ENCODE assay signal across 1 cellular context in the genomic region with DNA sequence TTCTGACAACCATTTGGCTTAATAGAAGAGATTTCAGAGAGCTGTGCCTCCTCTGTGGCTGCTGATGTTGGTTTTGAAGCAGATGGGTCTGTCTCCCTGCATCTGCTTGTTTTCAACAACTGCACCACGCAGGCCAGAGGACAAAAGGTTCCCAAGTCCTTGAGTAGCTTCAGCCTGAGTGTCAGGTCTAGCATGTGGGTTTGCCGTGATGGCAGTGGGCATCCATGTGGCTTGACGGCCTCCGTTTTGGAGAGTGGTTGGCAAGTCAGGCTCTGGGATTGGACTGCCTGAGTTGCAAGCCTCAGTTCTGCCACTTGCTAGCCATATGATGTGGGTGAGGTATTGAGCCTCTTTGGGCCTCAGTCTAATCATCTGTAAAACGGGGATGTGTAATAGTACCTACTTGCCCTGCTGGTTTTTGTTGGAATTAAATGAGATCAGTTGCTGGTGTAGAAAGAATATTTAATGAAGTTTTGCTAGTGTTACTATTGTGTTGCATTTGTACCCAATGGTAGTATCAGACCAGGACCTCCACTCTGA.
TF ChIP-seq lines count a peak whose summit lies in the region.

No MANE protein-coding gene starts in this region.

TF ChIP-seq in GM23338, 12 proteins besides CTCF, POLR2A, EP300 and RAD21:
- TF ChIP-seq, protein P1, sequence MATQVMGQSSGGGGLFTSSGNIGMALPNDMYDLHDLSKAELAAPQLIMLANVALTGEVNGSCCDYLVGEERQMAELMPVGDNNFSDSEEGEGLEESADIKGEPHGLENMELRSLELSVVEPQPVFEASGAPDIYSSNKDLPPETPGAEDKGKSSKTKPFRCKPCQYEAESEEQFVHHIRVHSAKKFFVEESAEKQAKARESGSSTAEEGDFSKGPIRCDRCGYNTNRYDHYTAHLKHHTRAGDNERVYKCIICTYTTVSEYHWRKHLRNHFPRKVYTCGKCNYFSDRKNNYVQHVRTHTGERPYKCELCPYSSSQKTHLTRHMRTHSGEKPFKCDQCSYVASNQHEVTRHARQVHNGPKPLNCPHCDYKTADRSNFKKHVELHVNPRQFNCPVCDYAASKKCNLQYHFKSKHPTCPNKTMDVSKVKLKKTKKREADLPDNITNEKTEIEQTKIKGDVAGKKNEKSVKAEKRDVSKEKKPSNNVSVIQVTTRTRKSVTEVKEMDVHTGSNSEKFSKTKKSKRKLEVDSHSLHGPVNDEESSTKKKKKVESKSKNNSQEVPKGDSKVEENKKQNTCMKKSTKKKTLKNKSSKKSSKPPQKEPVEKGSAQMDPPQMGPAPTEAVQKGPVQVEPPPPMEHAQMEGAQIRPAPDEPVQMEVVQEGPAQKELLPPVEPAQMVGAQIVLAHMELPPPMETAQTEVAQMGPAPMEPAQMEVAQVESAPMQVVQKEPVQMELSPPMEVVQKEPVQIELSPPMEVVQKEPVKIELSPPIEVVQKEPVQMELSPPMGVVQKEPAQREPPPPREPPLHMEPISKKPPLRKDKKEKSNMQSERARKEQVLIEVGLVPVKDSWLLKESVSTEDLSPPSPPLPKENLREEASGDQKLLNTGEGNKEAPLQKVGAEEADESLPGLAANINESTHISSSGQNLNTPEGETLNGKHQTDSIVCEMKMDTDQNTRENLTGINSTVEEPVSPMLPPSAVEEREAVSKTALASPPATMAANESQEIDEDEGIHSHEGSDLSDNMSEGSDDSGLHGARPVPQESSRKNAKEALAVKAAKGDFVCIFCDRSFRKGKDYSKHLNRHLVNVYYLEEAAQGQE (IDR thresholded peaks at IDR 0.05; ENCODE audit: unreplicated experiment): no peak
- TF ChIP-seq, protein P2, sequence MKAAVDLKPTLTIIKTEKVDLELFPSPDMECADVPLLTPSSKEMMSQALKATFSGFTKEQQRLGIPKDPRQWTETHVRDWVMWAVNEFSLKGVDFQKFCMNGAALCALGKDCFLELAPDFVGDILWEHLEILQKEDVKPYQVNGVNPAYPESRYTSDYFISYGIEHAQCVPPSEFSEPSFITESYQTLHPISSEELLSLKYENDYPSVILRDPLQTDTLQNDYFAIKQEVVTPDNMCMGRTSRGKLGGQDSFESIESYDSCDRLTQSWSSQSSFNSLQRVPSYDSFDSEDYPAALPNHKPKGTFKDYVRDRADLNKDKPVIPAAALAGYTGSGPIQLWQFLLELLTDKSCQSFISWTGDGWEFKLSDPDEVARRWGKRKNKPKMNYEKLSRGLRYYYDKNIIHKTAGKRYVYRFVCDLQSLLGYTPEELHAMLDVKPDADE (IDR thresholded peaks at IDR 0.05): no peak
- TF ChIP-seq NANOG (IDR thresholded peaks at IDR 0.05; ENCODE audit: borderline replicate concordance): no peak
- no peak for TF ChIP-seq EZH2phosphoT487 (IDR thresholded peaks at IDR 0.05; ENCODE audit: unreplicated experiment)
- TF ChIP-seq CREB1 (CRISPR knock-in tag; IDR thresholded peaks at IDR 0.05; ENCODE audit: low read depth): no peak
- no peak for TF ChIP-seq ZNF114 (CRISPR knock-in tag; IDR thresholded peaks at IDR 0.05)
- no peak for TF ChIP-seq STAT1 (IDR thresholded peaks at IDR 0.05; ENCODE audit: unreplicated experiment)
- no peak for TF ChIP-seq POLR2AphosphoS5 (IDR thresholded peaks at IDR 0.05; ENCODE audit: low read depth)
- TF ChIP-seq, protein P3, sequence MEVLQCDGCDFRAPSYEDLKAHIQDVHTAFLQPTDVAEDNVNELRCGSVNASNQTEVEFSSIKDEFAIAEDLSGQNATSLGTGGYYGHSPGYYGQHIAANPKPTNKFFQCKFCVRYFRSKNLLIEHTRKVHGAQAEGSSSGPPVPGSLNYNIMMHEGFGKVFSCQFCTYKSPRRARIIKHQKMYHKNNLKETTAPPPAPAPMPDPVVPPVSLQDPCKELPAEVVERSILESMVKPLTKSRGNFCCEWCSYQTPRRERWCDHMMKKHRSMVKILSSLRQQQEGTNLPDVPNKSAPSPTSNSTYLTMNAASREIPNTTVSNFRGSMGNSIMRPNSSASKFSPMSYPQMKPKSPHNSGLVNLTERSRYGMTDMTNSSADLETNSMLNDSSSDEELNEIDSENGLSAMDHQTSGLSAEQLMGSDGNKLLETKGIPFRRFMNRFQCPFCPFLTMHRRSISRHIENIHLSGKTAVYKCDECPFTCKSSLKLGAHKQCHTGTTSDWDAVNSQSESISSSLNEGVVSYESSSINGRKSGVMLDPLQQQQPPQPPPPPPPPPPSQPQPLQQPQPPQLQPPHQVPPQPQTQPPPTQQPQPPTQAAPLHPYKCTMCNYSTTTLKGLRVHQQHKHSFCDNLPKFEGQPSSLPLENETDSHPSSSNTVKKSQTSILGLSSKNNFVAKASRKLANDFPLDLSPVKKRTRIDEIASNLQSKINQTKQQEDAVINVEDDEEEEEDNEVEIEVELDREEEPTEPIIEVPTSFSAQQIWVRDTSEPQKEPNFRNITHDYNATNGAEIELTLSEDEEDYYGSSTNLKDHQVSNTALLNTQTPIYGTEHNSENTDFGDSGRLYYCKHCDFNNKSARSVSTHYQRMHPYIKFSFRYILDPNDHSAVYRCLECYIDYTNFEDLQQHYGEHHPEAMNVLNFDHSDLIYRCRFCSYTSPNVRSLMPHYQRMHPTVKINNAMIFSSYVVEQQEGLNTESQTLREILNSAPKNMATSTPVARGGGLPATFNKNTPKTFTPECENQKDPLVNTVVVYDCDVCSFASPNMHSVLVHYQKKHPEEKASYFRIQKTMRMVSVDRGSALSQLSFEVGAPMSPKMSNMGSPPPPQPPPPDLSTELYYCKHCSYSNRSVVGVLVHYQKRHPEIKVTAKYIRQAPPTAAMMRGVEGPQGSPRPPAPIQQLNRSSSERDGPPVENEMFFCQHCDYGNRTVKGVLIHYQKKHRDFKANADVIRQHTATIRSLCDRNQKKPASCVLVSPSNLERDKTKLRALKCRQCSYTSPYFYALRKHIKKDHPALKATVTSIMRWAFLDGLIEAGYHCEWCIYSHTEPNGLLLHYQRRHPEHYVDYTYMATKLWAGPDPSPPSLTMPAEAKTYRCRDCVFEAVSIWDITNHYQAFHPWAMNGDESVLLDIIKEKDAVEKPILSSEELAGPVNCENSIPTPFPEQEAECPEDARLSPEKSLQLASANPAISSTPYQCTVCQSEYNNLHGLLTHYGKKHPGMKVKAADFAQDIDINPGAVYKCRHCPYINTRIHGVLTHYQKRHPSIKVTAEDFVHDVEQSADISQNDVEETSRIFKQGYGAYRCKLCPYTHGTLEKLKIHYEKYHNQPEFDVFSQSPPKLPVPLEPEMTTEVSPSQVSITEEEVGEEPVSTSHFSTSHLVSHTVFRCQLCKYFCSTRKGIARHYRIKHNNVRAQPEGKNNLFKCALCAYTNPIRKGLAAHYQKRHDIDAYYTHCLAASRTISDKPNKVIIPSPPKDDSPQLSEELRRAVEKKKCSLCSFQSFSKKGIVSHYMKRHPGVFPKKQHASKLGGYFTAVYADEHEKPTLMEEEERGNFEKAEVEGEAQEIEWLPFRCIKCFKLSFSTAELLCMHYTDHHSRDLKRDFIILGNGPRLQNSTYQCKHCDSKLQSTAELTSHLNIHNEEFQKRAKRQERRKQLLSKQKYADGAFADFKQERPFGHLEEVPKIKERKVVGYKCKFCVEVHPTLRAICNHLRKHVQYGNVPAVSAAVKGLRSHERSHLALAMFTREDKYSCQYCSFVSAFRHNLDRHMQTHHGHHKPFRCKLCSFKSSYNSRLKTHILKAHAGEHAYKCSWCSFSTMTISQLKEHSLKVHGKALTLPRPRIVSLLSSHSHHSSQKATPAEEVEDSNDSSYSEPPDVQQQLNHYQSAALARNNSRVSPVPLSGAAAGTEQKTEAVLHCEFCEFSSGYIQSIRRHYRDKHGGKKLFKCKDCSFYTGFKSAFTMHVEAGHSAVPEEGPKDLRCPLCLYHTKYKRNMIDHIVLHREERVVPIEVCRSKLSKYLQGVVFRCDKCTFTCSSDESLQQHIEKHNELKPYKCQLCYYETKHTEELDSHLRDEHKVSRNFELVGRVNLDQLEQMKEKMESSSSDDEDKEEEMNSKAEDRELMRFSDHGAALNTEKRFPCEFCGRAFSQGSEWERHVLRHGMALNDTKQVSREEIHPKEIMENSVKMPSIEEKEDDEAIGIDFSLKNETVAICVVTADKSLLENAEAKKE (CRISPR knock-in tag; IDR thresholded peaks at IDR 0.05): no peak
- no peak for TF ChIP-seq EZH2 (IDR thresholded peaks at IDR 0.05; ENCODE audit: low read depth, unreplicated experiment)
- TF ChIP-seq ZNF331 (CRISPR knock-in tag; IDR thresholded peaks at IDR 0.05; ENCODE audit: low read depth): no peak
- no peak for TF ChIP-seq JUNB (IDR thresholded peaks at IDR 0.05; ENCODE audit: unreplicated experiment)
TF ChIP-seq in GM23338: peak in this region for 0.
